In genomic region chr11:128727811-128728431, GRCh38 we compare ENCODE assay signal across 14 cellular contexts. TPM values are rescaled to one million over a fixed set of nuclear protein-coding genes. Genes with fewer than 3 reads are reported as not detected.
A peak's percentile ranks its signal among the peaks of the same experiment; 100 is the strongest.
DNase-seq lines count a peak whose midpoint lies in the region; ATAC-seq and TF ChIP-seq lines count a peak whose summit lies in the region.
"Had no signal": no experiment of that assay in that cellular context is flagged by ENCODE, and none has a peak within 500 bp of the region (broad histone marks: within the 10 kb centered on the region; RNA-seq: fewer than 3 reads in every experiment).

No MANE protein-coding gene starts in this region.

- CTCF ChIA-PET in activated CD4-positive, alpha-beta memory T cell treated with anti-CD3 and anti-CD28 coated beads, Interleukin-2, amount 10 ng/mL, durations not matched to agents 7 days and 5 days (lab: Charles Lee), result interaction anchor here (0.6 to 2.4 kb wide), 9 partner anchors 9 to 688 kb away, joined by 3 to 14 read pairs (median 5); no protein-coding TSS in a partner anchor

- in situ Hi-C loops in transverse colon (cut with MboI; ENCODE audit: low pct_ligation_motif_present in 1 of 4, low pct_unique_long_range_greater_than_20kb in 1 of 4, low sequenced_read_pairs in 3 of 4), result no loop called here

- no peaks in the 10 kb centered on the region for H3K9me3 ChIP-seq in transverse colon

- ATAC-seq in activated T-cell treated with anti-CD3 and anti-CD28 coated beads, Interleukin-2, amount 50 U/mL, for 72 hours (replicated peaks in 1 of 2), result no peak
- peak; percentile 19 for ATAC-seq in left lobe of liver

- WGBS in transverse colon (ENCODE audit: low coverage in 1 of 2), 2 donors, result 90 to 100% methylated on average over 1 to 12 of the region's 13 CpGs

- H3K4me3 Mint-ChIP-seq in activated T-cell treated with anti-CD3 and anti-CD28 coated beads, Interleukin-2, amount 50 U/mL, for 72 hours, result no peak overlapping the region
- H3K4me3 Mint-ChIP-seq in activated CD4-positive, alpha-beta memory T cell treated with anti-CD3 and anti-CD28 coated beads, Interleukin-2, amount 10 ng/mL, durations not matched to agents 7 days and 5 days, result no peak overlapping the region
- H3K4me3 Mint-ChIP-seq: brain, HFFc6 had no signal

- H3K27ac ChIP-seq in transverse colon, result peak overlapping the region; percentile 37 to 79 (median 68)

- POLR2A ChIA-PET in activated CD4-positive, alpha-beta memory T cell treated with anti-CD3 and anti-CD28 coated beads, Interleukin-2, amount 10 ng/mL, durations not matched to agents 7 days and 5 days (lab: Charles Lee), result interaction anchor here (0.9 to 16.6 kb wide), 15 partner anchors 10 to 439 kb away, joined by 3 to 196 read pairs (median 9); partner anchors contain the start of gene FLI1

- H3K27me3 ChIP-seq in transverse colon, result no peaks in the 10 kb centered on the region

- H3K4me3 ChIP-seq in transverse colon, result no peak overlapping the region

- TF ChIP-seq EP300 in transverse colon (IDR thresholded peaks at IDR 0.05; ENCODE audit: low read depth), result no peak

- intact Hi-C loops in transverse colon (cut with DNase I; ENCODE audit: low total_unique reads), result no loop called here

- no peak for DNase-seq in activated T-cell treated with anti-CD3 and anti-CD28 coated beads, Interleukin-2, amount 50 U/mL, for 72 hours
- DNase-seq in activated T-cell treated with anti-CD3 and anti-CD28 coated beads, Interleukin-2, amount 50 U/mL, for 48 hours, result no peak
- DNase-seq in activated CD4-positive, alpha-beta memory T cell treated with anti-CD3 and anti-CD28 coated beads, Interleukin-2, amount 10 ng/mL, durations not matched to agents 7 days and 5 days, result no peak
- no peak for DNase-seq in left lobe of liver (ENCODE audit: low spot score)
- DNase-seq in transverse colon, result no peak
- DNase-seq in NCI-H1436 (lab: John Stamatoyannopoulos, UW), result no peak
- DNase-seq in NCI-H2171 (lab: John Stamatoyannopoulos, UW), result no peak
- no peak for DNase-seq in putamen (ENCODE audit: low spot score)
- DNase-seq: HFFc6, left cardiac atrium, NCI-H1092 treated with DMSO at 0.1 percent for 48 hours, NCI-H510A treated with DMSO at 0.1 percent for 48 hours, nucleus accumbens had no signal

- TF ChIP-seq CTCF in transverse colon (IDR thresholded peaks at IDR 0.05), result no peak

- H3K27me3 Mint-ChIP-seq in activated T-cell treated with anti-CD3 and anti-CD28 coated beads, Interleukin-2, amount 50 U/mL, for 72 hours (ENCODE audit: low read depth), result no peaks in the 10 kb centered on the region
- H3K27me3 Mint-ChIP-seq in activated CD4-positive, alpha-beta memory T cell treated with anti-CD3 and anti-CD28 coated beads, Interleukin-2, amount 10 ng/mL, durations not matched to agents 7 days and 5 days, result no peaks in the 10 kb centered on the region

- no peaks in the 10 kb centered on the region for H3K36me3 ChIP-seq in transverse colon

- peaks cover 6 to 77% (median 11%) of the 10 kb centered on the region in 4 donors for H3K4me1 ChIP-seq in transverse colon

- H3K27ac Mint-ChIP-seq in activated T-cell treated with anti-CD3 and anti-CD28 coated beads, Interleukin-2, amount 50 U/mL, for 72 hours, result peak overlapping the region; percentile 12
- peak overlapping the region; percentile 95 for H3K27ac Mint-ChIP-seq in activated CD4-positive, alpha-beta memory T cell treated with anti-CD3 and anti-CD28 coated beads, Interleukin-2, amount 10 ng/mL, durations not matched to agents 7 days and 5 days
- H3K27ac Mint-ChIP-seq: brain, HFFc6 had no signal

- no peaks in the 10 kb centered on the region for H3K9me3 Mint-ChIP-seq in activated T-cell treated with anti-CD3 and anti-CD28 coated beads, Interleukin-2, amount 50 U/mL, for 72 hours
- H3K9me3 Mint-ChIP-seq in activated CD4-positive, alpha-beta memory T cell treated with anti-CD3 and anti-CD28 coated beads, Interleukin-2, amount 10 ng/mL, durations not matched to agents 7 days and 5 days, result no peaks in the 10 kb centered on the region
- H3K9me3 Mint-ChIP-seq: HFFc6 had no signal

- no peak for TF ChIP-seq POLR2A in transverse colon (IDR thresholded peaks at IDR 0.05)

- peaks cover 0 to 3% of the 10 kb centered on the region in 2 donors for H3K36me3 Mint-ChIP-seq in activated T-cell treated with anti-CD3 and anti-CD28 coated beads, Interleukin-2, amount 50 U/mL, for 72 hours (ENCODE audit: insufficient read depth in 2 of 2)
- peaks cover 50% of the 10 kb centered on the region for H3K36me3 Mint-ChIP-seq in activated CD4-positive, alpha-beta memory T cell treated with anti-CD3 and anti-CD28 coated beads, Interleukin-2, amount 10 ng/mL, durations not matched to agents 7 days and 5 days (ENCODE audit: low read depth)
- H3K36me3 Mint-ChIP-seq: brain had no signal

- peaks cover 98% of the 10 kb centered on the region for H3K4me1 Mint-ChIP-seq in activated T-cell treated with anti-CD3 and anti-CD28 coated beads, Interleukin-2, amount 50 U/mL, for 72 hours (ENCODE audit: low read depth)
- peaks cover 98% of the 10 kb centered on the region for H3K4me1 Mint-ChIP-seq in activated CD4-positive, alpha-beta memory T cell treated with anti-CD3 and anti-CD28 coated beads, Interleukin-2, amount 10 ng/mL, durations not matched to agents 7 days and 5 days

RNA-seq across cellular contexts. Expression of gene FLI1, which starts 34.0 kb away (rescaled TPM):
- total RNA-seq in activated T-cell treated with anti-CD3 and anti-CD28 coated beads, Interleukin-2, amount 50 U/mL, for 72 hours, result 10 to 100 TPM; 48.6 to 58.5 TPM
- total RNA-seq in activated CD4-positive, alpha-beta memory T cell treated with anti-CD3 and anti-CD28 coated beads, Interleukin-2, amount 10 ng/mL, durations not matched to agents 7 days and 5 days, result 100 to 1,000 TPM; 133 to 139 TPM
- total RNA-seq in left lobe of liver (3.4 TPM), transverse colon (10 to 100 TPM in 1 of 4 donors, 1 to 10 TPM in 3; 7.5 to 19.1 (median 8.4) TPM)
